ENCODE assay signal across 1 cellular context in the genomic region with DNA sequence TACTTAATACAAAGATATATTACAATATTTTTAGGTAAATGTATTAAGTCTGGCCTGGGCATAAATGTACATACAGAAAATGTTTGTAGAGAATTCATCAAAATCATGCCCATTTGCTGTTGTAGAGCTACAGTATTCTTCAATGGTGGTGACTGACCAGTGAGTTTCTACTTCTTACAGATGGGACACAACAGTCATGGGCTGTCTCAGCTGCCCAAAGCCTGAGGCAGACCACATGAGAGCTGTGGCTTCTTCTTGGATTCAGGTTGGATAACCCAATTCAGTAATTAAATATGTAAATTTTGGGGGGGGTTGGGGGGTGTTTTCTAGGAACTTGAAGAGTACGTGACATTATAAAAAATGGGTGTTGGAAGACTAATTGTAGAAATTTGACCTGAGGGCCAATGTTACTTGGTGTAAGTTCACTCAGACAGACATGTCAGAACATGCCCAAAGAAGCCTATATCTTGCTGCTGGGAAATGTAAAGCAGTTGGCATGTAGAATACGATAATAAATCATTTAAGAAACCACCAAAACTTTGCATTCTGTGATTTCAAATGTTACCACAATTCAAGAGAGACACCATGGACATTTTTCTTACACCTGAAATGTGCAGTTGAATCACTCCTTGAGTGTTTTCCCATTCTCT.
TF ChIP-seq lines count a peak whose summit lies in the region.

No MANE protein-coding gene starts in this region.

TF ChIP-seq in GM12878, 131 proteins besides CTCF, POLR2A, EP300 and RAD21:
- TF ChIP-seq, protein P1, sequence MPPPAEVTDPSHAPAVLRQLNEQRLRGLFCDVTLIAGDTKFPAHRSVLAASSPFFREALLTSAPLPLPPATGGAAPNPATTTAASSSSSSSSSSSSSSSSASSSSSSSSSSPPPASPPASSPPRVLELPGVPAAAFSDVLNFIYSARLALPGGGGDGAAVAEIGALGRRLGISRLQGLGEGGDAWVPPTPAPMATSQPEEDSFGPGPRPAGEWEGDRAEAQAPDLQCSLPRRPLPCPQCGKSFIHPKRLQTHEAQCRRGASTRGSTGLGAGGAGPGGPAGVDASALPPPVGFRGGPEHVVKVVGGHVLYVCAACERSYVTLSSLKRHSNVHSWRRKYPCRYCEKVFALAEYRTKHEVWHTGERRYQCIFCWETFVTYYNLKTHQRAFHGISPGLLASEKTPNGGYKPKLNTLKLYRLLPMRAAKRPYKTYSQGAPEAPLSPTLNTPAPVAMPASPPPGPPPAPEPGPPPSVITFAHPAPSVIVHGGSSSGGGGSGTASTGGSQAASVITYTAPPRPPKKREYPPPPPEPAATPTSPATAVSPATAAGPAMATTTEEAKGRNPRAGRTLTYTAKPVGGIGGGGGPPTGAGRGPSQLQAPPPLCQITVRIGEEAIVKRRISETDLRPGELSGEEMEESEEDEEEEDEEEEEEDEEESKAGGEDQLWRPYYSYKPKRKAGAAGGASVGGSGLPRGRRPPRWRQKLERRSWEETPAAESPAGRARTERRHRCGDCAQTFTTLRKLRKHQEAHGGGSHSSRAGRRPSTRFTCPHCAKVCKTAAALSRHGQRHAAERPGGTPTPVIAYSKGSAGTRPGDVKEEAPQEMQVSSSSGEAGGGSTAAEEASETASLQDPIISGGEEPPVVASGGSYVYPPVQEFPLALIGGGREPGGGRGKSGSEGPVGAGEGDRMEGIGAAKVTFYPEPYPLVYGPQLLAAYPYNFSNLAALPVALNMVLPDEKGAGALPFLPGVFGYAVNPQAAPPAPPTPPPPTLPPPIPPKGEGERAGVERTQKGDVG (CRISPR knock-in tag; IDR thresholded peaks at IDR 0.05): no peak
- no peak for TF ChIP-seq ZNF622 (IDR thresholded peaks at IDR 0.05)
- TF ChIP-seq, protein P2, sequence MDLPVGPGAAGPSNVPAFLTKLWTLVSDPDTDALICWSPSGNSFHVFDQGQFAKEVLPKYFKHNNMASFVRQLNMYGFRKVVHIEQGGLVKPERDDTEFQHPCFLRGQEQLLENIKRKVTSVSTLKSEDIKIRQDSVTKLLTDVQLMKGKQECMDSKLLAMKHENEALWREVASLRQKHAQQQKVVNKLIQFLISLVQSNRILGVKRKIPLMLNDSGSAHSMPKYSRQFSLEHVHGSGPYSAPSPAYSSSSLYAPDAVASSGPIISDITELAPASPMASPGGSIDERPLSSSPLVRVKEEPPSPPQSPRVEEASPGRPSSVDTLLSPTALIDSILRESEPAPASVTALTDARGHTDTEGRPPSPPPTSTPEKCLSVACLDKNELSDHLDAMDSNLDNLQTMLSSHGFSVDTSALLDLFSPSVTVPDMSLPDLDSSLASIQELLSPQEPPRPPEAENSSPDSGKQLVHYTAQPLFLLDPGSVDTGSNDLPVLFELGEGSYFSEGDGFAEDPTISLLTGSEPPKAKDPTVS (IDR thresholded peaks at IDR 0.05; ENCODE audit: low read depth, low read length): no peak
- peak; percentile 63; the same call in 1 of the 2 replicates for TF ChIP-seq NR2F1 (conservative IDR thresholded peaks at IDR 0.05)
- TF ChIP-seq GATAD2B (conservative IDR thresholded peaks at IDR 0.05; ENCODE audit: low read depth): 0 out of 2 replicates have a peak, but pooled peaks have one; percentile 26
- TF ChIP-seq IKZF2 (IDR thresholded peaks at IDR 0.05): peak in 1 of 2 experiments; percentile 36; a peak in 1 of 4 replicates
- TF ChIP-seq RUNX3 (IDR thresholded peaks at IDR 0.05; ENCODE audit: low read length): peak; percentile 19; the same call in 1 of the 2 replicates
- TF ChIP-seq, protein P3, sequence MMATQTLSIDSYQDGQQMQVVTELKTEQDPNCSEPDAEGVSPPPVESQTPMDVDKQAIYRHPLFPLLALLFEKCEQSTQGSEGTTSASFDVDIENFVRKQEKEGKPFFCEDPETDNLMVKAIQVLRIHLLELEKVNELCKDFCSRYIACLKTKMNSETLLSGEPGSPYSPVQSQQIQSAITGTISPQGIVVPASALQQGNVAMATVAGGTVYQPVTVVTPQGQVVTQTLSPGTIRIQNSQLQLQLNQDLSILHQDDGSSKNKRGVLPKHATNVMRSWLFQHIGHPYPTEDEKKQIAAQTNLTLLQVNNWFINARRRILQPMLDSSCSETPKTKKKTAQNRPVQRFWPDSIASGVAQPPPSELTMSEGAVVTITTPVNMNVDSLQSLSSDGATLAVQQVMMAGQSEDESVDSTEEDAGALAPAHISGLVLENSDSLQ (IDR thresholded peaks at IDR 0.05): peak; percentile 49; the same call in 1 of the 2 replicates
- TF ChIP-seq BACH1 (IDR thresholded peaks at IDR 0.05; ENCODE audit: borderline replicate concordance): 0 out of 2 replicates have a peak, but pooled peaks have one; percentile 40
- no peak for TF ChIP-seq BRCA1 (IDR thresholded peaks at IDR 0.05; ENCODE audit: low read depth, low read length)
- TF ChIP-seq, protein P4, sequence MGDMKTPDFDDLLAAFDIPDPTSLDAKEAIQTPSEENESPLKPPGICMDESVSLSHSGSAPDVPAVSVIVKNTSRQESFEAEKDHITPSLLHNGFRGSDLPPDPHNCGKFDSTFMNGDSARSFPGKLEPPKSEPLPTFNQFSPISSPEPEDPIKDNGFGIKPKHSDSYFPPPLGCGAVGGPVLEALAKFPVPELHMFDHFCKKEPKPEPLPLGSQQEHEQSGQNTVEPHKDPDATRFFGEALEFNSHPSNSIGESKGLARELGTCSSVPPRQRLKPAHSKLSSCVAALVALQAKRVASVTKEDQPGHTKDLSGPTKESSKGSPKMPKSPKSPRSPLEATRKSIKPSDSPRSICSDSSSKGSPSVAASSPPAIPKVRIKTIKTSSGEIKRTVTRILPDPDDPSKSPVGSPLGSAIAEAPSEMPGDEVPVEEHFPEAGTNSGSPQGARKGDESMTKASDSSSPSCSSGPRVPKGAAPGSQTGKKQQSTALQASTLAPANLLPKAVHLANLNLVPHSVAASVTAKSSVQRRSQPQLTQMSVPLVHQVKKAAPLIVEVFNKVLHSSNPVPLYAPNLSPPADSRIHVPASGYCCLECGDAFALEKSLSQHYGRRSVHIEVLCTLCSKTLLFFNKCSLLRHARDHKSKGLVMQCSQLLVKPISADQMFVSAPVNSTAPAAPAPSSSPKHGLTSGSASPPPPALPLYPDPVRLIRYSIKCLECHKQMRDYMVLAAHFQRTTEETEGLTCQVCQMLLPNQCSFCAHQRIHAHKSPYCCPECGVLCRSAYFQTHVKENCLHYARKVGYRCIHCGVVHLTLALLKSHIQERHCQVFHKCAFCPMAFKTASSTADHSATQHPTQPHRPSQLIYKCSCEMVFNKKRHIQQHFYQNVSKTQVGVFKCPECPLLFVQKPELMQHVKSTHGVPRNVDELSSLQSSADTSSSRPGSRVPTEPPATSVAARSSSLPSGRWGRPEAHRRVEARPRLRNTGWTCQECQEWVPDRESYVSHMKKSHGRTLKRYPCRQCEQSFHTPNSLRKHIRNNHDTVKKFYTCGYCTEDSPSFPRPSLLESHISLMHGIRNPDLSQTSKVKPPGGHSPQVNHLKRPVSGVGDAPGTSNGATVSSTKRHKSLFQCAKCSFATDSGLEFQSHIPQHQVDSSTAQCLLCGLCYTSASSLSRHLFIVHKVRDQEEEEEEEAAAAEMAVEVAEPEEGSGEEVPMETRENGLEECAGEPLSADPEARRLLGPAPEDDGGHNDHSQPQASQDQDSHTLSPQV (IDR thresholded peaks at IDR 0.05): 0 out of 2 replicates have a peak, but pooled peaks have one; percentile 33
- TF ChIP-seq POU2F2 (IDR thresholded peaks at IDR 0.05; ENCODE audit: borderline replicate concordance, low read depth, low read length): 0 out of 3 replicates have a peak, but pooled peaks have one; percentile 14
- TF ChIP-seq POLR2AphosphoS5 (IDR thresholded peaks at IDR 0.05; ENCODE audit: low read length): peak; percentile 46; the same call in 1 of the 2 replicates
- TF ChIP-seq NR2C1 (IDR thresholded peaks at IDR 0.05): 0 out of 2 replicates have a peak, but pooled peaks have one; percentile 19
- no peak for TF ChIP-seq ZNF217 (IDR thresholded peaks at IDR 0.05)
- TF ChIP-seq YY1 (IDR thresholded peaks at IDR 0.05; ENCODE audit: low read depth, low read length): no peak
- TF ChIP-seq ZBED1 (IDR thresholded peaks at IDR 0.05; ENCODE audit: borderline replicate concordance): no peak
- 0 out of 2 replicates have a peak, but pooled peaks have one; percentile 44 for TF ChIP-seq STAT3 (IDR thresholded peaks at IDR 0.05; ENCODE audit: low read depth, low read length)
- no peak for TF ChIP-seq SIX5 (IDR thresholded peaks at IDR 0.05; ENCODE audit: low read depth, low read length, severe bottlenecking)
- TF ChIP-seq MEF2B (IDR thresholded peaks at IDR 0.05; ENCODE audit: partially characterized antibody, poor library complexity, severe bottlenecking): peak; percentile 21
- no peak for TF ChIP-seq FOS (IDR thresholded peaks at IDR 0.05; ENCODE audit: borderline replicate concordance, extremely low read depth, insufficient read length)
- TF ChIP-seq, protein P5, sequence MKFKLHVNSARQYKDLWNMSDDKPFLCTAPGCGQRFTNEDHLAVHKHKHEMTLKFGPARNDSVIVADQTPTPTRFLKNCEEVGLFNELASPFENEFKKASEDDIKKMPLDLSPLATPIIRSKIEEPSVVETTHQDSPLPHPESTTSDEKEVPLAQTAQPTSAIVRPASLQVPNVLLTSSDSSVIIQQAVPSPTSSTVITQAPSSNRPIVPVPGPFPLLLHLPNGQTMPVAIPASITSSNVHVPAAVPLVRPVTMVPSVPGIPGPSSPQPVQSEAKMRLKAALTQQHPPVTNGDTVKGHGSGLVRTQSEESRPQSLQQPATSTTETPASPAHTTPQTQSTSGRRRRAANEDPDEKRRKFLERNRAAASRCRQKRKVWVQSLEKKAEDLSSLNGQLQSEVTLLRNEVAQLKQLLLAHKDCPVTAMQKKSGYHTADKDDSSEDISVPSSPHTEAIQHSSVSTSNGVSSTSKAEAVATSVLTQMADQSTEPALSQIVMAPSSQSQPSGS (IDR thresholded peaks at IDR 0.05; ENCODE audit: low read length): peak; percentile 19; the same call in 1 of the 2 replicates
- TF ChIP-seq, protein P6, sequence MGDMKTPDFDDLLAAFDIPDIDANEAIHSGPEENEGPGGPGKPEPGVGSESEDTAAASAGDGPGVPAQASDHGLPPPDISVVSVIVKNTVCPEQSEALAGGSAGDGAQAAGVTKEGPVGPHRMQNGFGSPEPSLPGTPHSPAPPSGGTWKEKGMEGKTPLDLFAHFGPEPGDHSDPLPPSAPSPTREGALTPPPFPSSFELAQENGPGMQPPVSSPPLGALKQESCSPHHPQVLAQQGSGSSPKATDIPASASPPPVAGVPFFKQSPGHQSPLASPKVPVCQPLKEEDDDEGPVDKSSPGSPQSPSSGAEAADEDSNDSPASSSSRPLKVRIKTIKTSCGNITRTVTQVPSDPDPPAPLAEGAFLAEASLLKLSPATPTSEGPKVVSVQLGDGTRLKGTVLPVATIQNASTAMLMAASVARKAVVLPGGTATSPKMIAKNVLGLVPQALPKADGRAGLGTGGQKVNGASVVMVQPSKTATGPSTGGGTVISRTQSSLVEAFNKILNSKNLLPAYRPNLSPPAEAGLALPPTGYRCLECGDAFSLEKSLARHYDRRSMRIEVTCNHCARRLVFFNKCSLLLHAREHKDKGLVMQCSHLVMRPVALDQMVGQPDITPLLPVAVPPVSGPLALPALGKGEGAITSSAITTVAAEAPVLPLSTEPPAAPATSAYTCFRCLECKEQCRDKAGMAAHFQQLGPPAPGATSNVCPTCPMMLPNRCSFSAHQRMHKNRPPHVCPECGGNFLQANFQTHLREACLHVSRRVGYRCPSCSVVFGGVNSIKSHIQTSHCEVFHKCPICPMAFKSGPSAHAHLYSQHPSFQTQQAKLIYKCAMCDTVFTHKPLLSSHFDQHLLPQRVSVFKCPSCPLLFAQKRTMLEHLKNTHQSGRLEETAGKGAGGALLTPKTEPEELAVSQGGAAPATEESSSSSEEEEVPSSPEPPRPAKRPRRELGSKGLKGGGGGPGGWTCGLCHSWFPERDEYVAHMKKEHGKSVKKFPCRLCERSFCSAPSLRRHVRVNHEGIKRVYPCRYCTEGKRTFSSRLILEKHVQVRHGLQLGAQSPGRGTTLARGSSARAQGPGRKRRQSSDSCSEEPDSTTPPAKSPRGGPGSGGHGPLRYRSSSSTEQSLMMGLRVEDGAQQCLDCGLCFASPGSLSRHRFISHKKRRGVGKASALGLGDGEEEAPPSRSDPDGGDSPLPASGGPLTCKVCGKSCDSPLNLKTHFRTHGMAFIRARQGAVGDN (IDR thresholded peaks at IDR 0.05): peak; percentile 91
TF ChIP-seq in GM12878: peak in this region for 14.
